Comparison of ENCODE assay signal across 1 cellular context in genomic region chr19:41205995-41206394, GRCh38.
TF ChIP-seq lines count a peak whose summit lies in the region.

No MANE protein-coding gene starts in this region.

TF ChIP-seq in HepG2, 621 proteins besides CTCF, POLR2A, EP300 and RAD21:
- TF ChIP-seq ZNF850 (CRISPR knock-in tag; conservative IDR thresholded peaks at IDR 0.05) = no peak
- TF ChIP-seq ZNF382 (CRISPR knock-in tag; IDR thresholded peaks at IDR 0.05; ENCODE audit: borderline replicate concordance) = no peak
- TF ChIP-seq PHF5A (CRISPR knock-in tag; IDR thresholded peaks at IDR 0.05; ENCODE audit: low read depth, unreplicated experiment) = no peak
- no peak for TF ChIP-seq NFYB (CRISPR knock-in tag; IDR thresholded peaks at IDR 0.05)
- TF ChIP-seq HIC2 (CRISPR knock-in tag; IDR thresholded peaks at IDR 0.05; ENCODE audit: low read depth) = no peak
- TF ChIP-seq ZNF503 (CRISPR knock-in tag; IDR thresholded peaks at IDR 0.05) = no peak
- no peak for TF ChIP-seq ZNF790 (CRISPR knock-in tag; IDR thresholded peaks at IDR 0.05; ENCODE audit: borderline replicate concordance)
- no peak for TF ChIP-seq ZNF326 (CRISPR knock-in tag; IDR thresholded peaks at IDR 0.05; ENCODE audit: borderline replicate concordance)
- TF ChIP-seq THAP7 (CRISPR knock-in tag; IDR thresholded peaks at IDR 0.05) = no peak
- no peak for TF ChIP-seq NR0B2 (CRISPR knock-in tag; IDR thresholded peaks at IDR 0.05)
- no peak for TF ChIP-seq ZBTB34 (CRISPR knock-in tag; IDR thresholded peaks at IDR 0.05)
- TF ChIP-seq PATZ1 (CRISPR knock-in tag; IDR thresholded peaks at IDR 0.05) = no peak
- no peak for TF ChIP-seq FOXK1 (CRISPR knock-in tag; IDR thresholded peaks at IDR 0.05; ENCODE audit: borderline replicate concordance, low read depth)
- no peak for TF ChIP-seq MZF1 (CRISPR knock-in tag; IDR thresholded peaks at IDR 0.05; ENCODE audit: borderline replicate concordance)
